In genomic region chr20:58544301-58544700, GRCh38 we compare ENCODE assay signal across 20 cellular contexts. TPM values are rescaled to one million over a fixed set of nuclear protein-coding genes. Genes with fewer than 3 reads are reported as not detected.
DNase-seq lines count a peak whose midpoint lies in the region; FAIRE-seq and TF ChIP-seq lines count a peak whose summit lies in the region.
"Had no signal": no experiment of that assay in that cellular context is flagged by ENCODE, and none has a peak within 500 bp of the region (broad histone marks: within the 10 kb centered on the region; RNA-seq: fewer than 3 reads in every experiment).

No MANE protein-coding gene starts in this region.

- FAIRE-seq in endothelial cell of umbilical vein (lab: Jason Lieb, UNC): no peak
- FAIRE-seq: A204.1 had no signal

- H3K9me3 Mint-ChIP-seq in neural crest cell (peaks cover 2% of the 10 kb centered on the region), chondrocyte (ENCODE audit: low read depth) (peaks cover 2% of the 10 kb centered on the region)

- TF ChIP-seq CTCF in endothelial cell of umbilical vein (IDR thresholded peaks at IDR 0.05; ENCODE audit: extremely low read depth in 1 of 2, insufficient read depth in 1 of 2, low read depth in 1 of 2, low read length in 2 of 2) (no peak), neural crest cell (conservative IDR thresholded peaks at IDR 0.05) (no peak), chondrocyte (IDR thresholded peaks at IDR 0.05) (no peak), transverse colon (IDR thresholded peaks at IDR 0.05) (no peak)

- CTCF ChIA-PET in endothelial cell of umbilical vein (lab: Charles Lee): interaction anchor here (0.7 to 1.0 kb wide), 2 partner anchors 11 to 114 kb away, joined by 3 to 4 read pairs; no protein-coding TSS in a partner anchor

- no peak for TF ChIP-seq EP300 in transverse colon (IDR thresholded peaks at IDR 0.05; ENCODE audit: low read depth)

- H3K4me2 ChIP-seq in GM23248 (ENCODE audit: unreplicated experiment) (peak overlapping the region; percentile 54), endothelial cell of umbilical vein (ENCODE audit: insufficient read depth, low read length) (no peak overlapping the region)

- no peaks in the 10 kb centered on the region for H3K9me1 ChIP-seq in endothelial cell of umbilical vein (replicated peaks; ENCODE audit: control insufficient read depth, extremely low read depth, insufficient read depth, low read length)

- peaks cover 30% of the 10 kb centered on the region for H3F3A ChIP-seq in GM23248 (ENCODE audit: insufficient read depth)

- in situ Hi-C loops in GM23248 (cut with MboI) (no loop called here), ACHN (cut with HindIII; ENCODE audit: low pct_ligation_motif_present, low pct_unique_long_range_greater_than_20kb, low sequenced_read_pairs) (no loop called here), transverse colon (cut with MboI; ENCODE audit: low pct_ligation_motif_present in 1 of 4, low pct_unique_long_range_greater_than_20kb in 1 of 4, low sequenced_read_pairs in 3 of 4) (no loop called here)

- no peaks in the 10 kb centered on the region for H4K20me1 ChIP-seq in GM23248 (ENCODE audit: insufficient read depth)
- H4K20me1 ChIP-seq in endothelial cell of umbilical vein (replicated peaks; ENCODE audit: control insufficient read depth, extremely low read depth, insufficient read depth, low read length): no peaks in the 10 kb centered on the region

- H3K4me3 ChIP-seq in GM23248 (no peak overlapping the region), endothelial cell of umbilical vein (replicated peaks in 1 of 3; ENCODE audit: insufficient read depth in 1 of 3, low read depth in 1 of 3, low read length in 3 of 3) (no peak overlapping the region), transverse colon (no peak overlapping the region)
- H3K4me3 ChIP-seq: SK-N-MC had no signal

- DNase-seq in GM23248 (no peak), NCI-H82 treated with DMSO at 0.1 percent for 48 hours (lab: John Stamatoyannopoulos, UW; ENCODE audit: unreplicated experiment) (peak; percentile 80), endothelial cell of umbilical vein (ENCODE audit: low read depth, low spot score) (no peak), neural crest cell (ENCODE audit: low read depth, low spot score) (no peak), ACHN (no peak), chondrocyte (ENCODE audit: low spot score) (no peak), NAMALWA (ENCODE audit: low spot score) (no peak), transverse colon (no peak)
- DNase-seq: CD4-positive, alpha-beta T cell; DMS153; GDM1; Karpas-422; NCI-H1048; NCI-H1436; NCI-H1930; NCI-H526 treated with DMSO at 0.1 percent for 48 hours had no signal

- TF ChIP-seq POLR2A in endothelial cell of umbilical vein (IDR thresholded peaks at IDR 0.05; ENCODE audit: low read depth, low read length) (no peak), transverse colon (IDR thresholded peaks at IDR 0.05) (no peak)

- H3K27me3 Mint-ChIP-seq in neural crest cell (ENCODE audit: low read depth) (peaks cover 2% of the 10 kb centered on the region), chondrocyte (ENCODE audit: low read depth) (no peaks in the 10 kb centered on the region)

- H3K27ac Mint-ChIP-seq in neural crest cell (ENCODE audit: unreplicated experiment) (peak overlapping the region; percentile 37), chondrocyte (ENCODE audit: unreplicated experiment) (no peak overlapping the region)
- H3K27ac Mint-ChIP-seq: CD4-positive, alpha-beta T cell had no signal

- peaks cover 2% of the 10 kb centered on the region for H3K36me3 Mint-ChIP-seq in neural crest cell (ENCODE audit: low read depth)
- no peaks in the 10 kb centered on the region for H3K36me3 Mint-ChIP-seq in chondrocyte (ENCODE audit: low read depth)

- H3K27me3 ChIP-seq in GM23248 (replicated peaks; ENCODE audit: insufficient read depth): no peaks in the 10 kb centered on the region
- H3K27me3 ChIP-seq in endothelial cell of umbilical vein (ENCODE audit: control insufficient read depth in 2 of 2, insufficient read depth in 2 of 2, low read length in 2 of 2): no peaks in the 10 kb centered on the region
- peaks cover 7% of the 10 kb centered on the region for H3K27me3 ChIP-seq in transverse colon

- H3K4me1 ChIP-seq in GM23248 (ENCODE audit: insufficient read depth) (peaks cover 28% of the 10 kb centered on the region), endothelial cell of umbilical vein (ENCODE audit: control insufficient read depth, extremely low read depth, insufficient read depth, low read length) (peaks cover 18% of the 10 kb centered on the region), transverse colon (no peaks in the 10 kb centered on the region)
- H3K4me1 ChIP-seq: Caco-2 had no signal

- dilution Hi-C loops in endothelial cell of umbilical vein (cut with MboI; ENCODE audit: extremely low pct_ligation_motif_present, low sequenced_read_pairs): no loop called here

- no peaks in the 10 kb centered on the region for H3K9me3 ChIP-seq in GM23248 (ENCODE audit: low read depth)
- H3K9me3 ChIP-seq in endothelial cell of umbilical vein (replicated peaks; ENCODE audit: control insufficient read depth, insufficient read depth, low read length): no peaks in the 10 kb centered on the region
- no peaks in the 10 kb centered on the region for H3K9me3 ChIP-seq in transverse colon

- no peak overlapping the region for H3K9ac ChIP-seq in GM23248
- H3K9ac ChIP-seq in endothelial cell of umbilical vein (replicated peaks; ENCODE audit: extremely low read depth, insufficient read depth, low read length): no peak overlapping the region

- H3K79me2 ChIP-seq in GM23248 (ENCODE audit: insufficient read depth) (no peaks in the 10 kb centered on the region), endothelial cell of umbilical vein (ENCODE audit: control insufficient read depth, insufficient read depth, low read length) (no peaks in the 10 kb centered on the region)

- 81 to 82% methylated on average over 10 of the region's 10 CpGs for WGBS in GM23248 (ENCODE audit: low coverage in 1 of 2, low lambda C conversion rate in 2 of 2, missing lambda C conversion rate in 2 of 2), 2 experiments
- WGBS in transverse colon (ENCODE audit: low coverage in 1 of 2), 2 donors: 64 to 80% methylated on average over 4 to 10 of the region's 10 CpGs

- no peak overlapping the region for H3K27ac ChIP-seq in GM23248
- H3K27ac ChIP-seq in endothelial cell of umbilical vein (ENCODE audit: insufficient read depth, low read depth, low read length): no peak overlapping the region
- H3K27ac ChIP-seq in transverse colon: no peak overlapping the region
- H3K27ac ChIP-seq: SK-N-MC had no signal

- H3K36me3 ChIP-seq in GM23248 (ENCODE audit: low read depth) (no peaks in the 10 kb centered on the region), endothelial cell of umbilical vein (ENCODE audit: control insufficient read depth in 2 of 2, extremely low read depth in 1 of 2, insufficient read depth in 2 of 2, low read length in 2 of 2) (no peaks in the 10 kb centered on the region), transverse colon (no peaks in the 10 kb centered on the region)

- BruUV-seq in endothelial cell of umbilical vein (replicated peaks; lab: Mats Ljungman, UMichigan): no TSS peak

- H3K9me2 ChIP-seq in GM23248 (ENCODE audit: insufficient read depth): no peaks in the 10 kb centered on the region

- H3K4me1 Mint-ChIP-seq in neural crest cell (peaks cover 5% of the 10 kb centered on the region), chondrocyte (ENCODE audit: low read depth) (peaks cover 37% of the 10 kb centered on the region)

- H3K4me3 Mint-ChIP-seq in neural crest cell (no peak overlapping the region), chondrocyte (ENCODE audit: unreplicated experiment) (no peak overlapping the region)
- H3K4me3 Mint-ChIP-seq: CD4-positive, alpha-beta T cell had no signal

- POLR2A ChIA-PET in endothelial cell of umbilical vein (lab: Charles Lee): no interaction called here

- intact Hi-C loops in endothelial cell of umbilical vein (cut with micrococcal nuclease) (no loop called here), transverse colon (cut with DNase I; ENCODE audit: low total_unique reads) (no loop called here)

- H2AFZ ChIP-seq in GM23248 (peak overlapping the region; percentile 72), endothelial cell of umbilical vein (ENCODE audit: low read depth, low read length) (peak overlapping the region; percentile 44)

TF ChIP-seq in endothelial cell of umbilical vein, 7 proteins besides CTCF, POLR2A, EP300 and RAD21:
- no peak for TF ChIP-seq FOS (IDR thresholded peaks at IDR 0.05; ENCODE audit: borderline replicate concordance, insufficient read depth, low read length)
- TF ChIP-seq GATA2 (IDR thresholded peaks at IDR 0.05; ENCODE audit: insufficient read depth, insufficient read length, low read depth, low read length): no peak
- TF ChIP-seq JUN (IDR thresholded peaks at IDR 0.05; ENCODE audit: borderline replicate concordance, insufficient read depth, insufficient read length, low read depth): no peak
- TF ChIP-seq MAX (IDR thresholded peaks at IDR 0.05; ENCODE audit: insufficient read depth, insufficient read length): no peak
- no peak for TF ChIP-seq POLR2AphosphoS5 (IDR thresholded peaks at IDR 0.05; ENCODE audit: insufficient read depth, low read depth, low read length)
- TF ChIP-seq MYC (IDR thresholded peaks at IDR 0.05; ENCODE audit: low read depth, low read length): no peak
- TF ChIP-seq EZH2 (IDR thresholded peaks at IDR 0.05; ENCODE audit: borderline replicate concordance, low read depth, low read length, severe bottlenecking): no peak

RNA-seq across cellular contexts. Expression of gene APCDD1L, which starts 29.1 kb away (rescaled TPM):
- total RNA-seq in GM23248 (2014; rRNA removed; shearing (Covaris generic)): 19.5 and 25.6 TPM in 2 replicates
- 15.7 and 16.6 TPM in 2 replicates for polyA plus RNA-seq in GM23248 (2016; fragmentation: Nextera tagmentation; extraction: Ambion mirVana)
- total RNA-seq in endothelial cell of umbilical vein: 0.88 and 1.4 TPM in 2 replicates
- polyA plus RNA-seq in endothelial cell of umbilical vein: 0.13 and 0.17 TPM in 2 replicates
- 0.11 and 0.17 TPM in 2 replicates for polyA plus RNA-seq in endothelial cell of umbilical vein (2011; cell fraction: cytosol; rRNA removed)
- polyA plus RNA-seq in endothelial cell of umbilical vein (2011; cell fraction: nucleus; rRNA removed): 0.25 TPM in 1 of 2 replicates, not detected in the other
- 0.27 and 0.41 TPM in 2 replicates for polyA plus RNA-seq in endothelial cell of umbilical vein (2012)
- polyA minus RNA-seq in endothelial cell of umbilical vein: 0.08 and 0.10 TPM in 2 replicates
- polyA minus RNA-seq in endothelial cell of umbilical vein (2011; cell fraction: cytosol; rRNA and poly(A)+ RNA removed): not detected
- not detected in 2 replicates for polyA minus RNA-seq in endothelial cell of umbilical vein (2011; cell fraction: nucleus; rRNA and poly(A)+ RNA removed)
- total RNA-seq in neural crest cell: not detected in 2 replicates
- 20.7 to 26.3 TPM (median 22.5 TPM) in 3 replicates for total RNA-seq in chondrocyte
- total RNA-seq in transverse colon: under 1 TPM in 1 of 4 donors, not detected in 3; 0.16 TPM
- total RNA-seq: Caco-2; CD4-positive, alpha-beta T cell; HT-29 had no signal
